Comparison of ENCODE assay signal across 1 cellular context in genomic region chr1:2412395-2412772, GRCh38.
TF ChIP-seq lines count a peak whose summit lies in the region.

Gene PEX10, minus strand, starts transcription at chr1:2412564. Its CDS starts 62 bp downstream, at chr1:2412502.

TF ChIP-seq in HepG2, 621 proteins besides CTCF, POLR2A, EP300 and RAD21 (continued from another document):
- TF ChIP-seq AHDC1 (CRISPR knock-in tag; IDR thresholded peaks at IDR 0.05; ENCODE audit: borderline replicate concordance) = no peak
- peak; percentile 77 for TF ChIP-seq HCFC1 (IDR thresholded peaks at IDR 0.05; ENCODE audit: low read depth, low read length)
- no peak for TF ChIP-seq E2F5 (CRISPR knock-in tag; conservative IDR thresholded peaks at IDR 0.05)
- peak; percentile 52; the same call in 1 of the 2 replicates for TF ChIP-seq ZIK1 (CRISPR knock-in tag; IDR thresholded peaks at IDR 0.05; ENCODE audit: borderline replicate concordance, low read depth)
- peak; percentile 43; the same call in 1 of the 2 replicates for TF ChIP-seq NR0B2 (CRISPR knock-in tag; IDR thresholded peaks at IDR 0.05)
- peak; percentile 53 for TF ChIP-seq SRF (IDR thresholded peaks at IDR 0.05; ENCODE audit: low read depth, low read length)
- peak; percentile 88 for TF ChIP-seq KAT8 (CRISPR knock-in tag; IDR thresholded peaks at IDR 0.05)
